ENCODE assay signal across 1 cellular context in the genomic region with DNA sequence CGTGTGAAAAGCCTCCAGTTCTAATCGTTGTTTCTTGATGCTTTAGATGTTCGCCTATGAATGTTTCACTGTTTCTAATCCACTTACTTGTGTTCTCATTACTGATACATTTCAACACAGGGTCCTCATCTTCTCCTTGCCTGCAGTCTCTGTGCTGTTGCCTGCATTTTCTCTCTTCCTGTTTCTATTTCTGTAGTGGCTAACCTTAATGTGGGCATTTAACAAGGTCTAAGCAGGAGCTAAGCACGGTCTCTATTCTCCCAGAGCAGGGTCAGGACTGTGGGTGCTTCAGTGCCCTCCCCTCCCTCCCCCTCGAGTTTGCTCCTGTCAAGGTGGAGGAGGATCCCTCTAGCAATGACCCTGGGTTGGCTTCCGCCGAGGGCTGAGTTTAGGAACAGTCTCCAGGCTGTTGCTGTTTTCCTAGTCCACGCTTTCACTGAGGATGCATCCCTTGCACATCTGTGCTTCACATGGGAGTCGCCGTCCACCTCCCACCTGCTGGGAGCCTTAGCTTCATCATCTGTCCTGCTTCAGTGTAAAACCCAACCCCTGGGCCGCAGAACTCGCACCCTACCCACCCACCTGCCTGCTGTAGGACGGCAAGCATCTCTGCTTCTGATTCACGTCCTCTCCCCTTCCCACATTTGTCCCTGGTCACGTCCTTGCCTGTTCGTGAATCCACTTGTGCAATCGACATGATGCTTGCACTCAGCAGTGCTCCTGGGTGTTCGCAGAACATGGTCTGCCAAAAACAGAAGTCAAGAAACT.
TF ChIP-seq lines count a peak whose summit lies in the region.

No MANE protein-coding gene starts in this region.

TF ChIP-seq in IMR-90, 13 proteins besides CTCF, POLR2A, EP300 and RAD21:
- no peak for TF ChIP-seq MAZ (IDR thresholded peaks at IDR 0.05; ENCODE audit: borderline replicate concordance, low read depth, low read length)
- TF ChIP-seq NFE2L2 (IDR thresholded peaks at IDR 0.05; ENCODE audit: low read depth, low read length) = no peak
- no peak for TF ChIP-seq MXI1 (IDR thresholded peaks at IDR 0.05; ENCODE audit: borderline replicate concordance, low read depth, low read length)
- TF ChIP-seq CEBPB (IDR thresholded peaks at IDR 0.05; ENCODE audit: low read depth, low read length) = no peak
- TF ChIP-seq BHLHE40 (IDR thresholded peaks at IDR 0.05; ENCODE audit: low read depth, low read length) = no peak
- TF ChIP-seq ELK1 (IDR thresholded peaks at IDR 0.05; ENCODE audit: borderline replicate concordance, low read depth, low read length) = no peak
- TF ChIP-seq CHD1 (IDR thresholded peaks at IDR 0.05; ENCODE audit: low read depth, low read length) = no peak
- no peak for TF ChIP-seq MAFK (IDR thresholded peaks at IDR 0.05; ENCODE audit: low read depth, low read length)
- TF ChIP-seq, protein P1, sequence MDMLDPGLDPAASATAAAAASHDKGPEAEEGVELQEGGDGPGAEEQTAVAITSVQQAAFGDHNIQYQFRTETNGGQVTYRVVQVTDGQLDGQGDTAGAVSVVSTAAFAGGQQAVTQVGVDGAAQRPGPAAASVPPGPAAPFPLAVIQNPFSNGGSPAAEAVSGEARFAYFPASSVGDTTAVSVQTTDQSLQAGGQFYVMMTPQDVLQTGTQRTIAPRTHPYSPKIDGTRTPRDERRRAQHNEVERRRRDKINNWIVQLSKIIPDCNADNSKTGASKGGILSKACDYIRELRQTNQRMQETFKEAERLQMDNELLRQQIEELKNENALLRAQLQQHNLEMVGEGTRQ (IDR thresholded peaks at IDR 0.05; ENCODE audit: low read depth, low read length) = no peak
- TF ChIP-seq SMC3 (IDR thresholded peaks at IDR 0.05; ENCODE audit: low read depth, low read length) = no peak
- no peak for TF ChIP-seq RFX5 (IDR thresholded peaks at IDR 0.05; ENCODE audit: low read depth, low read length)
- no peak for TF ChIP-seq RCOR1 (IDR thresholded peaks at IDR 0.05; ENCODE audit: insufficient replicate concordance, low read length)
- TF ChIP-seq FOS (IDR thresholded peaks at IDR 0.05; ENCODE audit: low read depth, low read length) = no peak
